24 cellular contexts compared by ENCODE assay signal in genomic region chr4:96525901-96526300, GRCh38.
DNase-seq lines count a peak whose midpoint lies in the region; ATAC-seq and TF ChIP-seq lines count a peak whose summit lies in the region.
"Had no signal": no experiment of that assay in that cellular context is flagged by ENCODE, and none has a peak within 500 bp of the region (broad histone marks: within the 10 kb centered on the region; RNA-seq: fewer than 3 reads in every experiment).

No MANE protein-coding gene starts in this region.

- no peak overlapping the region for H3K18ac ChIP-seq in mesendoderm (ENCODE audit: low read length)

- no peak overlapping the region for H2AK5ac ChIP-seq in mesendoderm (ENCODE audit: low read length)

- H3K36me3 ChIP-seq in adipocyte (ENCODE audit: control insufficient read depth, insufficient read depth, low read length, severe bottlenecking), result no peaks in the 10 kb centered on the region
- no peaks in the 10 kb centered on the region for H3K36me3 ChIP-seq in mesendoderm (ENCODE audit: control insufficient read depth, insufficient read depth, low read length)
- no peaks in the 10 kb centered on the region for H3K36me3 ChIP-seq in prostate gland
- H3K36me3 ChIP-seq: ascending aorta, BLaER1, uterus had no signal

- TF ChIP-seq CTCF in prostate gland (IDR thresholded peaks at IDR 0.05), result no peak

- H3K56ac ChIP-seq in mesendoderm (ENCODE audit: low read length), result no peak overlapping the region

- no peak overlapping the region for H3K27ac ChIP-seq in mesendoderm (ENCODE audit: low read depth, low read length)
- no peak overlapping the region for H3K27ac ChIP-seq in prostate gland
- H3K27ac ChIP-seq: ascending aorta, BLaER1, testis, uterus had no signal

- H3K9ac ChIP-seq in adipocyte (ENCODE audit: low read length) (no peak overlapping the region), mesendoderm (ENCODE audit: low read length) (no peak overlapping the region)
- H3K9ac ChIP-seq: BLaER1 had no signal

- peak; percentile 22 for DNase-seq in A172 (ENCODE audit: low spot score)
- peak; percentile 50 for DNase-seq in H4 (ENCODE audit: low spot score)
- peak; percentile 4 for DNase-seq in adipocyte (ENCODE audit: low read depth)
- DNase-seq in iris pigment epithelial cell (ENCODE audit: low read depth), result peak; percentile 22
- DNase-seq in NCI-H1417 (lab: John Stamatoyannopoulos, UW), result no peak
- no peak for DNase-seq in sciatic nerve (ENCODE audit: low spot score)
- no peak for DNase-seq in mesendoderm
- DNase-seq in prostate gland (ENCODE audit: low spot score), result no peak
- DNase-seq: activated CD8-positive, alpha-beta memory T cell treated with anti-CD3 and anti-CD28 coated beads, Interleukin-2, amount 50 U/mL, for 4 hours; COR-L47; effector CD4-positive, alpha-beta T cell; head of caudate nucleus; mammary epithelial cell; NCI-H1105; NCI-H2081 treated with DMSO at 0.1 percent for 48 hours; NCI-H526; nucleus accumbens; stimulated activated CD4-positive, alpha-beta T cell treated with anti-CD3 and anti-CD28 coated beads, Interleukin-4, amount 100 ng/mL, for 4 hours; stimulated activated naive CD4-positive, alpha-beta T cell treated with Interleukin-2 at 50 U/mL for 16 hours; testis; uterus had no signal

- H3K4me3 ChIP-seq in adipocyte (ENCODE audit: low read length) (no peak overlapping the region), mesendoderm (ENCODE audit: low read length) (no peak overlapping the region), prostate gland (no peak overlapping the region)
- H3K4me3 ChIP-seq: ascending aorta, BLaER1, testis, uterus had no signal

- H3K9me3 ChIP-seq in adipocyte (ENCODE audit: control insufficient read depth, low read length), result no peaks in the 10 kb centered on the region
- H3K9me3 ChIP-seq in prostate gland, result no peaks in the 10 kb centered on the region
- H3K9me3 ChIP-seq: ascending aorta, testis, uterus had no signal

- H3K4me1 ChIP-seq in adipocyte (ENCODE audit: control insufficient read depth, insufficient read depth, low read length), result no peaks in the 10 kb centered on the region
- H3K4me1 ChIP-seq in mesendoderm (ENCODE audit: control insufficient read depth, low read depth, low read length), result no peaks in the 10 kb centered on the region
- no peaks in the 10 kb centered on the region for H3K4me1 ChIP-seq in prostate gland (replicated peaks)
- H3K4me1 ChIP-seq: ascending aorta, BLaER1, testis, uterus had no signal

- H2BK5ac ChIP-seq in mesendoderm (ENCODE audit: low read length), result no peak overlapping the region

- no peak overlapping the region for H3K4ac ChIP-seq in mesendoderm (ENCODE audit: low read depth, low read length)

- no peak overlapping the region for H3K23ac ChIP-seq in mesendoderm (ENCODE audit: low read length)

- no peaks in the 10 kb centered on the region for H3K79me1 ChIP-seq in mesendoderm (ENCODE audit: low read length)

- no peak overlapping the region for H3K4me2 ChIP-seq in mesendoderm (ENCODE audit: low read length)
- H3K4me2 ChIP-seq: BLaER1 had no signal

- no peak overlapping the region for H2BK120ac ChIP-seq in mesendoderm (ENCODE audit: low read depth, low read length)

- intact Hi-C loops in sciatic nerve (cut with DNase I), result no loop called here
- intact Hi-C loops in prostate gland (cut with DNase I), result no loop called here

- no peak overlapping the region for H4K8ac ChIP-seq in mesendoderm (ENCODE audit: low read depth, low read length)

- no peak for TF ChIP-seq POLR2A in prostate gland (IDR thresholded peaks at IDR 0.05)

- no peak overlapping the region for H2BK15ac ChIP-seq in mesendoderm (replicated peaks; ENCODE audit: low read depth)

- H3K79me2 ChIP-seq in mesendoderm (ENCODE audit: control insufficient read depth, insufficient read depth, low read length), result no peaks in the 10 kb centered on the region

- ATAC-seq in sciatic nerve, result no peak
- ATAC-seq: WTC11 had no signal

- H4K5ac ChIP-seq in mesendoderm (ENCODE audit: low read length), result no peak overlapping the region

- H3K27me3 ChIP-seq in adipocyte (replicated peaks; ENCODE audit: control insufficient read depth, insufficient read depth, low read length) (no peaks in the 10 kb centered on the region), mesendoderm (ENCODE audit: insufficient read depth, low read length, poor library complexity) (no peaks in the 10 kb centered on the region), prostate gland (replicated peaks; ENCODE audit: insufficient read depth) (no peaks in the 10 kb centered on the region)
- H3K27me3 ChIP-seq: ascending aorta, BLaER1, testis, uterus had no signal

Comparison
In these comparisons a context has a peak if more than half of its experiments do, and no peak if none do; other contexts are left out.
1. DNase-seq: peak in A172 (single experiment), H4 (single experiment), adipocyte (single experiment) and iris pigment epithelial cell (single experiment); none in NCI-H1417 (0 of 3), sciatic nerve (single experiment), mesendoderm (single experiment) and prostate gland (single experiment).